9 cellular contexts compared by ENCODE assay signal in the genomic region with DNA sequence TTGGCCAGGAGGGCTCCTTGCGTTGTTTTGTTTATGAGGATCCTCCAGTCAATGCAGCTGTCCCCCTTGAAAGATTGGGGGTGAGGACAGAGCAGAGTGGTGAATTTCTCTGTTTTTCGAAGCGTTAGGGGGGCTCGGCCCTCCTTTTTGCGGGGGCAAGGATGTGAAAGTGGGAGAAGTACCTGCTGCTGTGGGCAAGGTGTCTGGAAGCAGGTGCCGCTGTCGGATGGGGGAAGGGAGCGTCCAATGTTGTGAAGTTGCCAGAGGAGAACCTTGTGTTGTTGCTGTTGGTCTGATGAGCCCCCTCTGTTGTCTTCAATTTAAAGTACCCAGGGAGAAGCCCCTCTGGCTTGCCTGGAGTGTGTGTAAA. TPM values are rescaled to one million over a fixed set of nuclear protein-coding genes. Genes with fewer than 3 reads are reported as not detected.
A peak's percentile ranks its signal among the peaks of the same experiment; 100 is the strongest.
DNase-seq lines count a peak whose midpoint lies in the region; ATAC-seq, FAIRE-seq and TF ChIP-seq lines count a peak whose summit lies in the region.
"Had no signal": no experiment of that assay in that cellular context is flagged by ENCODE, and none has a peak within 500 bp of the region (broad histone marks: within the 10 kb centered on the region; RNA-seq: fewer than 3 reads in every experiment).

No MANE protein-coding gene starts in this region.

- intact Hi-C loops in lower lobe of right lung (cut with DNase I): no loop called here

- H3K4me3 ChIP-seq in lower lobe of right lung: peak overlapping the region; percentile 61
- H3K4me3 ChIP-seq: BLaER1 had no signal

- no peaks in the 10 kb centered on the region for H3K36me3 ChIP-seq in lower lobe of right lung
- H3K36me3 ChIP-seq: BLaER1 had no signal

- TF ChIP-seq CTCF in lower lobe of right lung (IDR thresholded peaks at IDR 0.05): no peak

- peaks cover 4% of the 10 kb centered on the region for H3K27me3 ChIP-seq in lower lobe of right lung (ENCODE audit: low read depth)
- H3K27me3 ChIP-seq: BLaER1 had no signal

- peak; percentile 2 for DNase-seq in NOMO-1 treated with DMSO at 0.1 percent for 48 hours (lab: John Stamatoyannopoulos, UW; ENCODE audit: unreplicated experiment)
- DNase-seq in NOMO-1 (lab: John Stamatoyannopoulos, UW; ENCODE audit: unreplicated experiment in 2 of 2): no peak
- DNase-seq in cerebellum (ENCODE audit: low spot score): peak; percentile 43
- DNase-seq in lower lobe of right lung: no peak
- peak; percentile 30 for DNase-seq in urothelium cell line (ENCODE audit: low spot score)
- DNase-seq in stimulated activated CD4-positive, alpha-beta T cell treated with anti-CD3 and anti-CD28 coated beads, Interleukin-12 subunit alpha, Interleukin-12 subunit beta, amount 100 ng/mL, for 4 hours: no peak
- no peak for DNase-seq in T-helper 9 cell
- DNase-seq in AG20443 (ENCODE audit: low spot score): no peak

- no peaks in the 10 kb centered on the region for H3K4me1 ChIP-seq in lower lobe of right lung
- H3K4me1 ChIP-seq: BLaER1 had no signal

- no peak overlapping the region for H3K27ac ChIP-seq in lower lobe of right lung
- H3K27ac ChIP-seq: BLaER1 had no signal

- ATAC-seq in lower lobe of right lung: peak in 1 of 2 donors; percentile 53

- FAIRE-seq in urothelium cell line (lab: Jason Lieb, UNC): no peak

- no peaks in the 10 kb centered on the region for H3K9me3 ChIP-seq in lower lobe of right lung

RNA-seq across cellular contexts. Expression of a gene that starts 0.6 kb away (rescaled TPM):
- total RNA-seq in cerebellum (21.6 TPM), lower lobe of right lung (2.6 TPM)

Comparison
In these comparisons a context has a peak if more than half of its experiments do, and no peak if none do; other contexts are left out.
1. DNase-seq: peak in NOMO-1 treated with DMSO at 0.1 percent for 48 hours (single experiment), cerebellum (single experiment) and urothelium cell line (single experiment); none in NOMO-1 (0 of 2), lower lobe of right lung (single experiment), stimulated activated CD4-positive, alpha-beta T cell treated with anti-CD3 and anti-CD28 coated beads, Interleukin-12 subunit alpha, Interleukin-12 subunit beta, amount 100 ng/mL, for 4 hours (single experiment), T-helper 9 cell (single experiment) and AG20443 (single experiment).